In genomic region chr17:17567114-17567513, GRCh38 we compare ENCODE assay signal across 20 cellular contexts. TPM values are rescaled to one million over a fixed set of nuclear protein-coding genes. Genes with fewer than 3 reads are reported as not detected.
A peak's percentile ranks its signal among the peaks of the same experiment; 100 is the strongest.
DNase-seq lines count a peak whose midpoint lies in the region; ATAC-seq and TF ChIP-seq lines count a peak whose summit lies in the region.
"Had no signal": no experiment of that assay in that cellular context is flagged by ENCODE, and none has a peak within 500 bp of the region (broad histone marks: within the 10 kb centered on the region; RNA-seq: fewer than 3 reads in every experiment).

No MANE protein-coding gene starts in this region.

- 92% methylated on average over 6 of the region's 6 CpGs for WGBS in hepatocyte (ENCODE audit: low lambda C conversion rate, missing lambda C conversion rate)

- H3K9me3 ChIP-seq in hepatocyte (ENCODE audit: low read depth) (no peaks in the 10 kb centered on the region), skeletal muscle tissue (ENCODE audit: control insufficient read depth in 3 of 3, low read length in 3 of 3) (no peaks in the 10 kb centered on the region), left lung (no peaks in the 10 kb centered on the region)
- H3K9me3 ChIP-seq: HAP-1 had no signal

- peak overlapping the region; percentile 72 to 83 (median 73) for H3K9ac ChIP-seq in skeletal muscle tissue (ENCODE audit: low read depth in 1 of 3, low read length in 3 of 3)

- H4K20me1 ChIP-seq in hepatocyte (ENCODE audit: insufficient read depth, poor library complexity, severe bottlenecking) = no peaks in the 10 kb centered on the region

- intact Hi-C loops in left lung (cut with DNase I) = loop anchor here in 1 of 2 donors (5.0 kb wide), 1 partner anchor 70 kb away; the partner anchor contains the start of gene RASD1

- no peaks in the 10 kb centered on the region for H3K36me3 ChIP-seq in hepatocyte (replicated peaks; ENCODE audit: insufficient read depth, low read depth)
- no peaks in the 10 kb centered on the region for H3K36me3 ChIP-seq in skeletal muscle tissue (ENCODE audit: control insufficient read depth in 3 of 3, insufficient read depth in 3 of 3, low read length in 3 of 3)
- H3K36me3 ChIP-seq in left lung = no peaks in the 10 kb centered on the region
- H3K36me3 ChIP-seq: brain microvascular endothelial cell, HAP-1 had no signal

- no peak overlapping the region for H3K4me3 ChIP-seq in hepatocyte
- H3K4me3 ChIP-seq in skeletal muscle tissue (ENCODE audit: low read length in 3 of 3) = peak overlapping the region; percentile 34 to 64 (median 54)
- H3K4me3 ChIP-seq in left lung = no peak overlapping the region
- H3K4me3 ChIP-seq: HAP-1 had no signal

- H3K36me3 Mint-ChIP-seq in brain = no peaks in the 10 kb centered on the region
- H3K36me3 Mint-ChIP-seq in stimulated activated memory B cell treated with anti-CD40 and anti-IgM and Interleukin-4, amounts not matched to agents 10 μg/mL and 1 μg/mL and 100 μg/mL, for 72 hours = peaks cover 3% of the 10 kb centered on the region
- H3K36me3 Mint-ChIP-seq: activated naive CD4-positive, alpha-beta T cell treated with anti-CD3 and anti-CD28 coated beads, Interleukin-2, amount 50 U/mL, for 24 hours had no signal

- H3K4me3 Mint-ChIP-seq in brain = peak overlapping the region in 1 of 5 experiments; percentile 56
- H3K4me3 Mint-ChIP-seq in stimulated activated memory B cell treated with anti-CD40 and anti-IgM and Interleukin-4, amounts not matched to agents 10 μg/mL and 1 μg/mL and 100 μg/mL, for 72 hours = no peak overlapping the region
- H3K4me3 Mint-ChIP-seq: activated naive CD4-positive, alpha-beta T cell treated with anti-CD3 and anti-CD28 coated beads, Interleukin-2, amount 50 U/mL, for 24 hours; activated T-cell treated with anti-CD3 and anti-CD28 coated beads, Interleukin-2, amount 50 U/mL, for 4 hours; CD8-positive, alpha-beta memory T cell had no signal

- no peak overlapping the region for H3K4me2 ChIP-seq in hepatocyte

- H3K9me3 Mint-ChIP-seq in brain = no peaks in the 10 kb centered on the region
- H3K9me3 Mint-ChIP-seq in stimulated activated memory B cell treated with anti-CD40 and anti-IgM and Interleukin-4, amounts not matched to agents 10 μg/mL and 1 μg/mL and 100 μg/mL, for 72 hours = no peaks in the 10 kb centered on the region
- H3K9me3 Mint-ChIP-seq: activated naive CD4-positive, alpha-beta T cell treated with anti-CD3 and anti-CD28 coated beads, Interleukin-2, amount 50 U/mL, for 24 hours; activated T-cell treated with anti-CD3 and anti-CD28 coated beads, Interleukin-2, amount 50 U/mL, for 4 hours; CD8-positive, alpha-beta memory T cell had no signal

- peak overlapping the region; percentile 38 to 91 (median 68) for H3K27ac Mint-ChIP-seq in brain
- no peak overlapping the region for H3K27ac Mint-ChIP-seq in stimulated activated memory B cell treated with anti-CD40 and anti-IgM and Interleukin-4, amounts not matched to agents 10 μg/mL and 1 μg/mL and 100 μg/mL, for 72 hours
- H3K27ac Mint-ChIP-seq: activated naive CD4-positive, alpha-beta T cell treated with anti-CD3 and anti-CD28 coated beads, Interleukin-2, amount 50 U/mL, for 24 hours; CD8-positive, alpha-beta memory T cell had no signal

- H3K27me3 ChIP-seq in hepatocyte (no peaks in the 10 kb centered on the region), skeletal muscle tissue (ENCODE audit: control insufficient read depth in 3 of 3, insufficient read depth in 3 of 3, low read length in 3 of 3) (no peaks in the 10 kb centered on the region), left lung (no peaks in the 10 kb centered on the region)
- H3K27me3 ChIP-seq: brain microvascular endothelial cell had no signal

- H3K9me2 ChIP-seq in hepatocyte (replicated peaks; ENCODE audit: insufficient read depth) = no peaks in the 10 kb centered on the region

- peaks cover 3% of the 10 kb centered on the region for H3K27me3 Mint-ChIP-seq in brain
- no peaks in the 10 kb centered on the region for H3K27me3 Mint-ChIP-seq in stimulated activated memory B cell treated with anti-CD40 and anti-IgM and Interleukin-4, amounts not matched to agents 10 μg/mL and 1 μg/mL and 100 μg/mL, for 72 hours
- H3K27me3 Mint-ChIP-seq: activated naive CD4-positive, alpha-beta T cell treated with anti-CD3 and anti-CD28 coated beads, Interleukin-2, amount 50 U/mL, for 24 hours; CD8-positive, alpha-beta memory T cell had no signal

- H3K27ac ChIP-seq in C4-2B (peak overlapping the region; percentile 71), hepatocyte (peak overlapping the region; percentile 48), skeletal muscle tissue (ENCODE audit: low read depth, low read length) (peak overlapping the region; percentile 86), left lung (peak overlapping the region in 1 of 2 donors; percentile 20)
- H3K27ac ChIP-seq: brain microvascular endothelial cell had no signal

- H3K4me1 Mint-ChIP-seq in brain = peaks cover 68% of the 10 kb centered on the region
- H3K4me1 Mint-ChIP-seq in stimulated activated memory B cell treated with anti-CD40 and anti-IgM and Interleukin-4, amounts not matched to agents 10 μg/mL and 1 μg/mL and 100 μg/mL, for 72 hours = peaks cover 18% of the 10 kb centered on the region
- H3K4me1 Mint-ChIP-seq: activated naive CD4-positive, alpha-beta T cell treated with anti-CD3 and anti-CD28 coated beads, Interleukin-2, amount 50 U/mL, for 24 hours had no signal

- DNase-seq in hepatocyte (ENCODE audit: low spot score) = no peak
- DNase-seq in left lung = no peak
- DNase-seq in activated CD8-positive, alpha-beta memory T cell treated with anti-CD3 and anti-CD28 coated beads, Interleukin-2, amount 50 U/mL, for 4 hours = no peak
- DNase-seq: activated CD4-positive, alpha-beta T cell treated with anti-CD3 and anti-CD28 coated beads, Interleukin-2, amount 50 U/mL, for 4 hours; activated T-cell treated with anti-CD3 and anti-CD28 coated beads, Interleukin-2, amount 50 U/mL, for 4 hours; brain microvascular endothelial cell; CD8-positive, alpha-beta memory T cell; DND-41; effector CD8-positive, alpha-beta T cell; islet precursor cell; Karpas-422; NCI-H1436 treated with DMSO at 0.1 percent for 48 hours; small intestine had no signal

- no peak overlapping the region for H2AFZ ChIP-seq in hepatocyte

- H3K4me1 ChIP-seq in hepatocyte (ENCODE audit: insufficient read depth) (peaks cover 26% of the 10 kb centered on the region), skeletal muscle tissue (ENCODE audit: control insufficient read depth in 3 of 3, insufficient read depth in 3 of 3, low read length in 3 of 3) (peaks cover 63 to 83% (median 70%) of the 10 kb centered on the region in 3 donors), left lung (peaks cover 7 to 19% of the 10 kb centered on the region in 2 donors)
- H3K4me1 ChIP-seq: HAP-1 had no signal

- ATAC-seq in left lung = no peak
- ATAC-seq in GM18909 (IDR thresholded peaks at IDR 0.05; ENCODE audit: poor library complexity, unreplicated experiment) = no peak
- no peak for ATAC-seq in stimulated activated memory B cell treated with anti-CD40 and anti-IgM and Interleukin-4, amounts not matched to agents 10 μg/mL and 1 μg/mL and 100 μg/mL, for 72 hours
- ATAC-seq: activated T-cell treated with anti-CD3 and anti-CD28 coated beads, Interleukin-2, amount 50 U/mL, for 4 hours had no signal

- no peak for TF ChIP-seq CTCF in C4-2B (conservative IDR thresholded peaks at IDR 0.05)
- TF ChIP-seq CTCF in brain (conservative IDR thresholded peaks at IDR 0.05) = no peak
- no peak for TF ChIP-seq CTCF in hepatocyte (IDR thresholded peaks at IDR 0.05; ENCODE audit: poor library complexity)
- no peak for TF ChIP-seq CTCF in left lung (IDR thresholded peaks at IDR 0.05)

- H3K79me2 ChIP-seq in hepatocyte = no peaks in the 10 kb centered on the region

RNA-seq across cellular contexts. Expression of gene PEMT, which starts 24.4 kb away (rescaled TPM):
- polyA plus RNA-seq in brain (ENCODE audit: insufficient read depth, low read depth, low replicate concordance) (88.1 TPM), hepatocyte (70.4 and 78.9 TPM in 2 replicates)
- total RNA-seq in hepatocyte (50.1 and 58.6 TPM in 2 replicates), skeletal muscle tissue (32.4 TPM), left lung (10 to 100 TPM; 25.2 to 38.7 TPM)

Comparison
In these comparisons a context has a peak if more than half of its experiments do, and no peak if none do; other contexts are left out.
1. H3K4me3 ChIP-seq: peak in skeletal muscle tissue (3 of 3); none in hepatocyte (single experiment) and left lung (0 of 2).